9 cellular contexts compared by ENCODE assay signal in the genomic region with DNA sequence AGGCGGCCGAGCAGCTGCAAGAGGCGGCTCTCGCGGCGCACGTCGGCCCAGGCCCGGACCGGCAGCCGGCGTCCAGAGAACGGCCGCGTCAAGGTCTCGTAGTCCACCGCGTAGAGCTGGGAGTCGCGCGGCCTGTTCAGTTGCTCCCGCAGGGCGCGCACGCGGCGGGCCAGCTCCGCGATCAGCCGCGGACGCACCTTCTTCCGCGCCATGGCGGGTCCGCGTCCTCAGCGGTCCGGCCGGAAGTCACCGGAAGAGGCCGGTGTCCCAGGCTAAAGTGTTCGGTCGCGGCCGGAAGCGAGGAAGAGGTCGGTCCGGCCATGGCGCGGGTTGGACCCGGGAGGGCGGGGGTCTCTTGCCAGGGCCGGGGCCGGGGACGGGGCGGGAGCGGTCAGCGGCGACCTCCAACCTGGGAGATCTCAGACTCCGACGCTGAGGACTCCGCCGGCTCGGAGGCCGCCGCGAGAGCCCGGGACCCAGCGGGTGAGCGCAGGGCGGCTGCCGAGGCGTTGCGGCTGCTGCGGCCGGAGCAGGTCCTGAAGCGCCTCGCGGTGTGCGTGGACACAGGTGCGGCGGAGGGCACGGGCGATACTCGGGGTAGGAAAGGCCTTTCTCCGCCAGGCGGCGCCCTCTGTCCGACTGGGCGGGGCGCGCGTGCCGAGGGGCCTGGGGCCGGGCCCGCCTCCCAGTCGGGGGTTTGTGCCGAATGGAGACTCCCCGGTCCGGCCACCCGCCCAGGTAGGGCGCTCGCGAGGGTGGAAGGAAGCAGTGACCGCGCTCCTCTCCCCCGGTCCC. TPM values are rescaled to one million over a fixed set of nuclear protein-coding genes. Genes with fewer than 3 reads are reported as not detected.
DNase-seq lines count a peak whose midpoint lies in the region; ATAC-seq, FAIRE-seq and TF ChIP-seq lines count a peak whose summit lies in the region.
"Had no signal": no experiment of that assay in that cellular context is flagged by ENCODE, and none has a peak within 500 bp of the region (broad histone marks: within the 10 kb centered on the region; RNA-seq: fewer than 3 reads in every experiment).

A gene (minus strand): TSS at position 227 of the 795 bp plus-strand sequence. CDS start 15 bp downstream, at position 212.

- peak within 1 kb of the TSS; percentile 90 for H3K27ac ChIP-seq in HepG2 (ENCODE audit: extremely low read length, insufficient read depth, low read length)

- TF ChIP-seq RAD21 in HepG2 (CRISPR knock-in tag; IDR thresholded peaks at IDR 0.05), result peak; percentile 87

- H3K4me1 ChIP-seq in HepG2 (ENCODE audit: insufficient read depth, low read length), result peaks cover 12% of the 10 kb centered on the region

- peak within 1 kb of the TSS; percentile 94 to 96 (median 95) for H3K4me3 ChIP-seq in HepG2 (replicated peaks in 1 of 3; ENCODE audit: insufficient read depth in 1 of 3, low read depth in 2 of 3, low read length in 3 of 3)

- TF ChIP-seq POLR2A in HepG2 (IDR thresholded peaks at IDR 0.05; ENCODE audit: insufficient read depth in 1 of 2, low read depth in 2 of 2, low read length in 2 of 2), result peak; percentile 73 to 86

- no peaks in the 10 kb centered on the region; a peak in 2 of 5 replicates for H3K27me3 ChIP-seq in HepG2 (ENCODE audit: control insufficient read depth in 1 of 2, insufficient read depth in 2 of 2, low read length in 2 of 2)

- peak; percentile 91 for TF ChIP-seq CTCF in HepG2 (CRISPR knock-in tag; IDR thresholded peaks at IDR 0.05)

- POLR2A ChIA-PET in activated CD4-positive, alpha-beta T cell treated with anti-CD3 and anti-CD28 coated beads, Interleukin-2, amount 10 ng/mL, durations not matched to agents 7 days and 5 days (lab: Charles Lee), result interaction anchor here (1.4 kb wide), 1 partner anchor 9 kb away, joined by 6 read pairs; a partner anchor contains a TSS
- POLR2A ChIA-PET in HepG2 (lab: Yijun Ruan, JAX), result interaction anchor here (0.8 to 1.9 kb wide), 14 partner anchors 10 to 192 kb away, joined by 3 to 38 read pairs (median 4); a partner anchor contains a TSS

- H3K27ac Mint-ChIP-seq in activated CD4-positive, alpha-beta T cell treated with anti-CD3 and anti-CD28 coated beads, Interleukin-2, amount 10 ng/mL, durations not matched to agents 7 days and 5 days, result peak within 1 kb of the TSS; percentile 96
- H3K27ac Mint-ChIP-seq in dendritic cell treated with granulocyte-macrophage colony-stimulating factor and Interleukin-4, amounts not matched to agents 40 ng/mL and 50 ng/mL, for 4 days, result peak within 1 kb of the TSS; percentile 85

- H3K36me3 ChIP-seq in HepG2 (replicated peaks in 1 of 2; ENCODE audit: control insufficient read depth in 1 of 2, insufficient read depth in 2 of 2, low read length in 2 of 2), result peaks cover 6 to 22% of the 10 kb centered on the region in 2 experiments; a peak in 4 of 5 replicates

- peak within 1 kb of the TSS; percentile 91 for H3K4me2 ChIP-seq in HepG2 (ENCODE audit: low read depth, low read length)

- intact Hi-C loops in dendritic cell treated with granulocyte-macrophage colony-stimulating factor and Interleukin-4, amounts not matched to agents 40 ng/mL and 50 ng/mL, for 4 days (cut with micrococcal nuclease), result loop anchor here (1.0 to 5.0 kb wide), 3 partner anchors 9 to 154 kb away; a partner anchor contains a TSS
- intact Hi-C loops in HepG2 (cut with micrococcal nuclease; ENCODE audit: unreplicated experiment), result loop anchor here (5.0 kb wide), 1 partner anchor 39 kb away; no protein-coding TSS in a partner anchor

- BruUV-seq in HepG2 (replicated peaks; lab: Mats Ljungman, UMichigan), result TSS peak; percentile 48

- FAIRE-seq in HepG2 (lab: Jason Lieb, UNC), result no peak
- FAIRE-seq: G401.6 had no signal

- H3K9ac ChIP-seq in HepG2 (ENCODE audit: insufficient read depth, low read depth, low read length), result peak within 1 kb of the TSS; percentile 99

- TF ChIP-seq EP300 in HepG2 (IDR thresholded peaks at IDR 0.05; ENCODE audit: low read depth in 2 of 2, low read length in 2 of 2) (peak in 1 of 2 experiments; percentile 21; a peak in 1 of 4 replicates), HepG2 (CRISPR knock-in tag; IDR thresholded peaks at IDR 0.05; ENCODE audit: borderline replicate concordance) (no peak)

- no peaks in the 10 kb centered on the region for H4K20me1 ChIP-seq in HepG2 (ENCODE audit: insufficient read depth, low read length)

- no peaks in the 10 kb centered on the region for H3K9me3 ChIP-seq in HepG2 (ENCODE audit: low read length)

- ATAC-seq in HG03159 (IDR thresholded peaks at IDR 0.05; ENCODE audit: unreplicated experiment) (peak; percentile 40), HepG2 (peak; percentile 70)

- CTCF ChIA-PET in activated CD4-positive, alpha-beta T cell treated with anti-CD3 and anti-CD28 coated beads, Interleukin-2, amount 10 ng/mL, durations not matched to agents 7 days and 5 days (lab: Charles Lee), result interaction anchor here (0.9 to 2.4 kb wide), 6 partner anchors 9 to 474 kb away, joined by 3 to 14 read pairs (median 4); a partner anchor contains a TSS
- CTCF ChIA-PET in HepG2 (lab: Yijun Ruan, JAX; ENCODE audit: low intra/inter-chr PET ratio, low total read pairs), result interaction anchor here (1.8 to 2.2 kb wide), 2 partner anchors 40 to 51 kb away, joined by 9 to 11 read pairs; no protein-coding TSS in a partner anchor

- WGBS in HepG2 (ENCODE audit: low lambda C conversion rate), result 0% methylated on average over 1 of the region's 108 CpGs

- H3K27me3 Mint-ChIP-seq in activated CD4-positive, alpha-beta T cell treated with anti-CD3 and anti-CD28 coated beads, Interleukin-2, amount 10 ng/mL, durations not matched to agents 7 days and 5 days, result no peaks in the 10 kb centered on the region
- H3K27me3 Mint-ChIP-seq in dendritic cell treated with granulocyte-macrophage colony-stimulating factor and Interleukin-4, amounts not matched to agents 40 ng/mL and 50 ng/mL, for 4 days, result no peaks in the 10 kb centered on the region

- H3K9me3 Mint-ChIP-seq in activated CD4-positive, alpha-beta T cell treated with anti-CD3 and anti-CD28 coated beads, Interleukin-2, amount 10 ng/mL, durations not matched to agents 7 days and 5 days, result no peaks in the 10 kb centered on the region
- no peaks in the 10 kb centered on the region for H3K9me3 Mint-ChIP-seq in dendritic cell treated with granulocyte-macrophage colony-stimulating factor and Interleukin-4, amounts not matched to agents 40 ng/mL and 50 ng/mL, for 4 days

- peak; percentile 70 for DNase-seq in SIG-M5 treated with dmso at 0.1 percent for 504 hours (lab: John Stamatoyannopoulos, UW; ENCODE audit: unreplicated experiment)
- no peak for DNase-seq in SIG-M5 (lab: John Stamatoyannopoulos, UW)
- peak; percentile 52 for DNase-seq in NCI-H510A treated with DMSO at 0.1 percent for 48 hours (lab: John Stamatoyannopoulos, UW)
- peak; percentile 81 for DNase-seq in activated CD4-positive, alpha-beta T cell treated with anti-CD3 and anti-CD28 coated beads, Interleukin-2, amount 10 ng/mL, durations not matched to agents 7 days and 5 days
- peak; percentile 78 for DNase-seq in HepG2 (ENCODE audit: low spot score)
- peak; percentile 78 to 80 for DNase-seq in stimulated activated CD4-positive, alpha-beta T cell treated with anti-CD3 and anti-CD28 coated beads, Interleukin-2, amount 100 ng/mL, for 48 hours

- H3K36me3 Mint-ChIP-seq in activated CD4-positive, alpha-beta T cell treated with anti-CD3 and anti-CD28 coated beads, Interleukin-2, amount 10 ng/mL, durations not matched to agents 7 days and 5 days (ENCODE audit: low read depth), result peaks cover 15% of the 10 kb centered on the region
- peaks cover 81% of the 10 kb centered on the region for H3K36me3 Mint-ChIP-seq in dendritic cell treated with granulocyte-macrophage colony-stimulating factor and Interleukin-4, amounts not matched to agents 40 ng/mL and 50 ng/mL, for 4 days (ENCODE audit: low read depth)

- peak within 1 kb of the TSS; percentile 86 for H3K4me3 Mint-ChIP-seq in activated CD4-positive, alpha-beta T cell treated with anti-CD3 and anti-CD28 coated beads, Interleukin-2, amount 10 ng/mL, durations not matched to agents 7 days and 5 days
- H3K4me3 Mint-ChIP-seq in dendritic cell treated with granulocyte-macrophage colony-stimulating factor and Interleukin-4, amounts not matched to agents 40 ng/mL and 50 ng/mL, for 4 days, result peak within 1 kb of the TSS; percentile 90

- peaks cover 13% of the 10 kb centered on the region for H3K4me1 Mint-ChIP-seq in activated CD4-positive, alpha-beta T cell treated with anti-CD3 and anti-CD28 coated beads, Interleukin-2, amount 10 ng/mL, durations not matched to agents 7 days and 5 days
- peaks cover 51% of the 10 kb centered on the region for H3K4me1 Mint-ChIP-seq in dendritic cell treated with granulocyte-macrophage colony-stimulating factor and Interleukin-4, amounts not matched to agents 40 ng/mL and 50 ng/mL, for 4 days (ENCODE audit: low read depth)

- in situ Hi-C loops in HepG2 (cut with HindIII; ENCODE audit: extremely low pct_ligation_motif_present, low pct_unique_long_range_greater_than_20kb), result no loop called here

- peaks cover 30% of the 10 kb centered on the region for H3K79me2 ChIP-seq in HepG2 (ENCODE audit: insufficient read depth, low read length)

- no peak within 1 kb of the TSS for H2AFZ ChIP-seq in HepG2 (ENCODE audit: low read length)

RNA-seq across cellular contexts. Expression of the gene that starts here (rescaled TPM):
- total RNA-seq in activated CD4-positive, alpha-beta T cell treated with anti-CD3 and anti-CD28 coated beads, Interleukin-2, amount 10 ng/mL, durations not matched to agents 7 days and 5 days, result 100 to 1,000 TPM in 1 of 2 experiments, 10 to 100 TPM in 1; 93.6 to 105 TPM
- 129 and 131 TPM in 2 replicates for total RNA-seq in HepG2 (2016; rRNA removed; fragmentation: Illumina TruSeq; extraction: Trizol)
- 34.5 and 36.0 TPM in 2 replicates for total RNA-seq in HepG2 (2016; cell fraction: cytosol; rRNA removed; fragmentation: Illumina TruSeq; extraction: Trizol; ENCODE audit: low read depth)
- 130 and 146 TPM in 2 replicates for total RNA-seq in HepG2 (2016; cell fraction: insoluble cytoplasmic fraction; rRNA removed; fragmentation: Illumina TruSeq; extraction: Trizol)
- 51.5 and 64.0 TPM in 2 replicates for total RNA-seq in HepG2 (2016; cell fraction: membrane; rRNA removed; fragmentation: Illumina TruSeq; extraction: Trizol)
- 59.6 and 64.6 TPM in 2 replicates for total RNA-seq in HepG2 (2016; cell fraction: nucleus; rRNA removed; fragmentation: Illumina TruSeq; extraction: Trizol)
- polyA plus RNA-seq in HepG2 (2011; rRNA removed), result 61.3 and 63.5 TPM in 2 replicates
- polyA plus RNA-seq in HepG2 (2011; cell fraction: cytosol; rRNA removed), result 70.4 and 99.7 TPM in 2 replicates
- polyA plus RNA-seq in HepG2 (2011; cell fraction: nucleus; rRNA removed), result 83.9 and 98.7 TPM in 2 replicates
- polyA plus RNA-seq in HepG2 (2012), result 48.9 and 50.7 TPM in 2 replicates
- 42.4 and 48.9 TPM in 2 replicates for polyA plus RNA-seq in HepG2 (2016; cell fraction: cytosol; fragmentation: Illumina TruSeq; extraction: Trizol; ENCODE audit: low read depth)
- 212 and 241 TPM in 2 replicates for polyA plus RNA-seq in HepG2 (2016; cell fraction: insoluble cytoplasmic fraction; fragmentation: Illumina TruSeq; extraction: Trizol; ENCODE audit: low read depth)
- 59.9 and 71.5 TPM in 2 replicates for polyA plus RNA-seq in HepG2 (2016; cell fraction: membrane; fragmentation: Illumina TruSeq; extraction: Trizol; ENCODE audit: low read depth)
- 154 and 163 TPM in 2 replicates for polyA plus RNA-seq in HepG2 (2016; cell fraction: nucleus; fragmentation: Illumina TruSeq; extraction: Trizol; ENCODE audit: insufficient read depth, low read depth)
- polyA minus RNA-seq in HepG2 (2011; rRNA and poly(A)+ RNA removed; ENCODE audit: low replicate concordance), result 27.6 and 50.7 TPM in 2 replicates
- 25.2 and 30.8 TPM in 2 replicates for polyA minus RNA-seq in HepG2 (2011; cell fraction: cytosol; rRNA and poly(A)+ RNA removed)
- 21.9 and 29.5 TPM in 2 replicates for polyA minus RNA-seq in HepG2 (2011; cell fraction: nucleus; rRNA and poly(A)+ RNA removed)
